10 cellular contexts compared by ENCODE assay signal in genomic region chr6:137824502-137824879, GRCh38. TPM values are rescaled to one million over a fixed set of nuclear protein-coding genes. Genes with fewer than 3 reads are reported as not detected.
DNase-seq lines count a peak whose midpoint lies in the region; TF ChIP-seq lines count a peak whose summit lies in the region.
"Had no signal": no experiment of that assay in that cellular context is flagged by ENCODE, and none has a peak within 500 bp of the region (broad histone marks: within the 10 kb centered on the region; RNA-seq: fewer than 3 reads in every experiment).

No MANE protein-coding gene starts in this region.

- H4K20me1 ChIP-seq in BLaER1 treated with 17β-estradiol and CSF1 and Interleukin-3, amounts not matched to agents 10 nM and 100 nM = no peaks in the 10 kb centered on the region
- no peaks in the 10 kb centered on the region for H4K20me1 ChIP-seq in neural cell (ENCODE audit: insufficient read depth)

- H3K9me2 ChIP-seq in neural cell (ENCODE audit: insufficient read depth, low read length) = no peaks in the 10 kb centered on the region

- H3K4me3 ChIP-seq in BLaER1 treated with 17β-estradiol and CSF1 and Interleukin-3, amounts not matched to agents 10 nM and 100 nM = peak overlapping the region in 7 of 10 experiments; percentile 0 to 28 (median 24); a peak in 7 of 20 replicates
- H3K4me3 ChIP-seq in Jurkat, Clone E6-1 (ENCODE audit: low read length) = peak overlapping the region; percentile 32
- no peak overlapping the region for H3K4me3 ChIP-seq in ectodermal cell (ENCODE audit: insufficient read depth, low read depth, low read length)
- H3K4me3 ChIP-seq in neural cell (ENCODE audit: low read length) = peak overlapping the region; percentile 52
- H3K4me3 ChIP-seq: thoracic aorta had no signal

- no peaks in the 10 kb centered on the region for H3F3A ChIP-seq in neural cell (ENCODE audit: insufficient read depth, low read length, poor library complexity, severe bottlenecking)

- H2AFZ ChIP-seq in neural cell (ENCODE audit: low read depth, low read length) = peak overlapping the region; percentile 48

- TF ChIP-seq EP300 in neural cell (conservative IDR thresholded peaks at IDR 0.05; ENCODE audit: poor library complexity, severe bottlenecking) = peak; percentile 41

- peak overlapping the region; percentile 8 to 82 (median 74); a peak in 21 of 22 replicates for H3K27ac ChIP-seq in BLaER1 treated with 17β-estradiol and CSF1 and Interleukin-3, amounts not matched to agents 10 nM and 100 nM
- H3K27ac ChIP-seq in ectodermal cell (ENCODE audit: insufficient read depth, low read depth, low read length, poor library complexity, severe bottlenecking) = peak overlapping the region; percentile 16
- H3K27ac ChIP-seq in neural cell (ENCODE audit: low read length) = peak overlapping the region; percentile 84
- H3K27ac ChIP-seq: thoracic aorta had no signal

- H3K4me2 ChIP-seq in BLaER1 treated with 17β-estradiol and CSF1 and Interleukin-3, amounts not matched to agents 10 nM and 100 nM = peak overlapping the region; percentile 62 to 83 (median 73)
- H3K4me2 ChIP-seq in neural cell (ENCODE audit: low read length) = peak overlapping the region; percentile 57

- TF ChIP-seq RAD21 in neural cell (conservative IDR thresholded peaks at IDR 0.05) = no peak

- H3K79me2 ChIP-seq in neural cell (replicated peaks; ENCODE audit: insufficient read depth, low read length) = no peaks in the 10 kb centered on the region

- DNase-seq in Jurkat, Clone E6-1 (ENCODE audit: low read depth, low spot score) = no peak
- no peak for DNase-seq in DMS53 (lab: John Stamatoyannopoulos, UW)
- no peak for DNase-seq in SK-N-DZ (ENCODE audit: low spot score)
- DNase-seq in UCSD-AML1 (lab: John Stamatoyannopoulos, UW; ENCODE audit: unreplicated experiment) = no peak
- DNase-seq in NCI-H510A (lab: John Stamatoyannopoulos, UW) = no peak
- DNase-seq: NCI-H2029 had no signal

- H3K4me1 ChIP-seq in BLaER1 treated with 17β-estradiol and CSF1 and Interleukin-3, amounts not matched to agents 10 nM and 100 nM = peaks cover 40 to 83% (median 71%) of the 10 kb centered on the region in 10 experiments
- H3K4me1 ChIP-seq in ectodermal cell (ENCODE audit: control insufficient read depth, insufficient read depth, low read length) = peaks cover 2% of the 10 kb centered on the region

- H3K36me3 ChIP-seq in BLaER1 treated with 17β-estradiol and CSF1 and Interleukin-3, amounts not matched to agents 10 nM and 100 nM = no peaks in the 10 kb centered on the region; a peak in 1 of 22 replicates
- no peaks in the 10 kb centered on the region for H3K36me3 ChIP-seq in ectodermal cell (ENCODE audit: control insufficient read depth, insufficient read depth, low read length)
- H3K36me3 ChIP-seq in neural cell (ENCODE audit: insufficient read depth, low read length) = no peaks in the 10 kb centered on the region
- H3K36me3 ChIP-seq: thoracic aorta had no signal

- H3K27me3 ChIP-seq in BLaER1 treated with 17β-estradiol and CSF1 and Interleukin-3, amounts not matched to agents 10 nM and 100 nM = no peaks in the 10 kb centered on the region
- H3K27me3 ChIP-seq in ectodermal cell (ENCODE audit: control insufficient read depth, insufficient read depth, low read length, poor library complexity, severe bottlenecking) = no peaks in the 10 kb centered on the region
- H3K27me3 ChIP-seq in neural cell (ENCODE audit: insufficient read depth, low read depth, low read length) = no peaks in the 10 kb centered on the region

- H3K9me3 ChIP-seq in BLaER1 treated with 17β-estradiol and CSF1 and Interleukin-3, amounts not matched to agents 10 nM and 100 nM (replicated peaks in 1 of 11) = peaks cover 0 to 35% (median 22%) of the 10 kb centered on the region in 11 experiments; a peak in 15 of 22 replicates
- H3K9me3 ChIP-seq in ectodermal cell (ENCODE audit: control insufficient read depth, low read length) = no peaks in the 10 kb centered on the region
- H3K9me3 ChIP-seq in neural cell (ENCODE audit: low read length) = no peaks in the 10 kb centered on the region
- H3K9me3 ChIP-seq: thoracic aorta had no signal

- WGBS in ectodermal cell, 2 experiments = 93 to 98% methylated on average over 2 of the region's 2 CpGs

- peak overlapping the region in 9 of 11 experiments; percentile 51 to 74 (median 61); a peak in 17 of 22 replicates for H3K9ac ChIP-seq in BLaER1 treated with 17β-estradiol and CSF1 and Interleukin-3, amounts not matched to agents 10 nM and 100 nM
- peak overlapping the region; percentile 55 for H3K9ac ChIP-seq in neural cell (ENCODE audit: low read length)

- TF ChIP-seq CTCF in neural cell (IDR thresholded peaks at IDR 0.05; ENCODE audit: poor library complexity, severe bottlenecking) = no peak

TF ChIP-seq in neural cell, 6 proteins besides CTCF, POLR2A, EP300 and RAD21:
- no peak for TF ChIP-seq TAF1 (IDR thresholded peaks at IDR 0.05; ENCODE audit: low read depth)
- TF ChIP-seq REST (IDR thresholded peaks at IDR 0.05; ENCODE audit: borderline replicate concordance) = no peak
- TF ChIP-seq MXI1 (conservative IDR thresholded peaks at IDR 0.05; ENCODE audit: poor library complexity, severe bottlenecking) = no peak
- TF ChIP-seq POLR2AphosphoS5 (IDR thresholded peaks at IDR 0.05) = no peak
- no peak for TF ChIP-seq EZH2 (IDR thresholded peaks at IDR 0.05; ENCODE audit: borderline replicate concordance, insufficient read depth, low read length, poor library complexity, severe bottlenecking)
- no peak for TF ChIP-seq SMC3 (conservative IDR thresholded peaks at IDR 0.05; ENCODE audit: poor library complexity)
TF ChIP-seq in neural cell: peak in this region for 0.

RNA-seq across cellular contexts. Expression of gene TNFAIP3, which starts 42.6 kb away (rescaled TPM):
- 31.0 TPM for polyA plus RNA-seq in Jurkat, Clone E6-1 (2012; ENCODE audit: insufficient read depth, insufficient read length)
- polyA plus RNA-seq in ectodermal cell (2013, experiment 1 of 4) = 6.7 TPM
- 8.9 TPM for polyA plus RNA-seq in ectodermal cell (2013, experiment 2 of 4)
- polyA plus RNA-seq in ectodermal cell (2013, experiment 3 of 4) = 7.4 TPM
- polyA plus RNA-seq in ectodermal cell (2013, experiment 4 of 4) = 5.6 TPM
- 0.20 and 0.70 TPM in 2 replicates for polyA plus RNA-seq in neural cell
- 0.24 and 1.0 TPM in 2 replicates for polyA minus RNA-seq in neural cell
- 0.05 and 0.07 TPM in 2 replicates for polyA plus RNA-seq in SK-N-DZ (2014; cell fraction: cytosol; rRNA removed)
- polyA plus RNA-seq in SK-N-DZ (2014; cell fraction: nucleus; rRNA removed) = 0.21 and 1.6 TPM in 2 replicates

Comparison
In these comparisons a context has a peak if more than half of its experiments do, and no peak if none do; other contexts are left out.
1. H3K27ac ChIP-seq: peak in every context shown above with its lines; median percentile 84 in neural cell; 74 in BLaER1 treated with 17β-estradiol and CSF1 and Interleukin-3, amounts not matched to agents 10 nM and 100 nM; 16 in ectodermal cell.